8 cellular contexts compared by ENCODE assay signal in the genomic region with DNA sequence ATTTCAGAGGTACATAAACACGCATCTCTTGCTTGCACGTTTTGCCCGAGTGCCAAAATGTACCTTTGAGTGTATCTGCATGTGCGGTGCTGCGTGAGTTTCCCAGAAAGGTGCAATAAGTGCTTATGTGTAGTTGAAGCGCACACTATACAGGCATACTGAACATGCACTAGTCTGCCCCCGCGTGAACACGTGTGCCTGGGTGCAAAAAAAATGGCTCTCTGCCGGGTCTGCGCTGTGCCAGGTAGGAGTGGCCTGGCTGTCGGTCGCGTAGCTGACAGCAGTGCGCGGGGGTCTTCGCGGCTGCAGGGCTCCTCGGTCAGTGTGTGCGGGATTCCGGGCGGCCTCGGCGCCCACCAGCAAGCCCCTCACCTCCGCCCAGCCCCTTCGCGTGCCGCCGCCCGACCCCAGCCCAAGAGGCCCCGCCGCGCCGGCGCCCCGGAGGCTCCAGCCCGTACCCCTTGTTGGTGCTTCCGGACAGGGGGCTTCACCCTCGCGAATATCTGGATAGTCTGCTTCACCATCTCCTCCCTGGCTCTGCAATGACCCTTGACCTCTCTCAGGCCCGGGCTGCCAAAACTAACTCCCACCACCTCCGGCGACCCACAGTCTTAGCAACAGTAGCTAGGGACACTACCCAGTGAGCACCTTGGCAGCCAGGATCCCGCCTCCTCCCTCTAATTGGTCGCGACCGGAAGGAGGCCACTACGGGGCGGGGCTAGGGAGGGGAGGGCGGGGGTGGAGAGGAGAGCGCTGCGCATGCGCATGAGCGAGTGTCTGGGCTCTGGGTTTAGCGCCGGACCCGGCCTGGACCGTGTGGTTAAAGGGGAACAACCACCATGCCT. TPM values are rescaled to one million over a fixed set of nuclear protein-coding genes. Genes with fewer than 3 reads are reported as not detected.
DNase-seq lines count a peak whose midpoint lies in the region; ATAC-seq and TF ChIP-seq lines count a peak whose summit lies in the region.

A gene with protein sequence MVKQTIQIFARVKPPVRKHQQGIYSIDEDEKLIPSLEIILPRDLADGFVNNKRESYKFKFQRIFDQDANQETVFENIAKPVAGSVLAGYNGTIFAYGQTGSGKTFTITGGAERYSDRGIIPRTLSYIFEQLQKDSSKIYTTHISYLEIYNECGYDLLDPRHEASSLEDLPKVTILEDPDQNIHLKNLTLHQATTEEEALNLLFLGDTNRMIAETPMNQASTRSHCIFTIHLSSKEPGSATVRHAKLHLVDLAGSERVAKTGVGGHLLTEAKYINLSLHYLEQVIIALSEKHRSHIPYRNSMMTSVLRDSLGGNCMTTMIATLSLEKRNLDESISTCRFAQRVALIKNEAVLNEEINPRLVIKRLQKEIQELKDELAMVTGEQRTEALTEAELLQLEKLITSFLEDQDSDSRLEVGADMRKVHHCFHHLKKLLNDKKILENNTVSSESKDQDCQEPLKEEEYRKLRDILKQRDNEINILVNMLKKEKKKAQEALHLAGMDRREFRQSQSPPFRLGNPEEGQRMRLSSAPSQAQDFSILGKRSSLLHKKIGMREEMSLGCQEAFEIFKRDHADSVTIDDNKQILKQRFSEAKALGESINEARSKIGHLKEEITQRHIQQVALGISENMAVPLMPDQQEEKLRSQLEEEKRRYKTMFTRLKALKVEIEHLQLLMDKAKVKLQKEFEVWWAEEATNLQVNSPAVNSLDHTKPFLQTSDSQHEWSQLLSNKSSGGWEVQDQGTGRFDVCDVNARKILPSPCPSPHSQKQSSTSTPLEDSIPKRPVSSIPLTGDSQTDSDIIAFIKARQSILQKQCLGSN (minus strand): TSS at position 622 of the 845 bp plus-strand sequence. CDS start 98 bp downstream, at position 524.

- H3K4me1 ChIP-seq in body of pancreas, result peaks cover 5% of the 10 kb centered on the region

- H3K36me3 ChIP-seq in body of pancreas (replicated peaks in 1 of 2; ENCODE audit: insufficient read depth in 1 of 2, low read depth in 2 of 2), result no peaks in the 10 kb centered on the region

- TF ChIP-seq CTCF in body of pancreas (IDR thresholded peaks at IDR 0.05), result no peak
- no peak for TF ChIP-seq CTCF in retinal pigment epithelial cell (conservative IDR thresholded peaks at IDR 0.05; ENCODE audit: low read depth, low read length)

- H3K4me3 ChIP-seq in GM08714 (ENCODE audit: low read length) (peak within 1 kb of the TSS; percentile 86), body of pancreas (peak within 1 kb of the TSS; percentile 58 to 96), retinal pigment epithelial cell (ENCODE audit: low read length) (peak within 1 kb of the TSS; percentile 80)

- TF ChIP-seq POLR2A in body of pancreas (IDR thresholded peaks at IDR 0.05), result peak in 1 of 3 donors; percentile 26

- H3K27me3 ChIP-seq in body of pancreas, result no peaks in the 10 kb centered on the region

- ATAC-seq in HG02623 (IDR thresholded peaks at IDR 0.05; ENCODE audit: unreplicated experiment) (peak; percentile 98), body of pancreas (peak; percentile 100)

- 2 to 4% methylated on average over 19 to 58 of the region's 58 CpGs for WGBS in body of pancreas, 2 donors

- intact Hi-C loops in body of pancreas (cut with DNase I), result no loop called here

- peak within 1 kb of the TSS in 3 of 4 donors; percentile 13 to 76 (median 63) for H3K27ac ChIP-seq in body of pancreas

- peak; percentile 11 for DNase-seq in NCI-H128 (lab: John Stamatoyannopoulos, UW; ENCODE audit: unreplicated experiment)
- peak; percentile 47 for DNase-seq in T-helper 9 cell
- peak; percentile 95 to 97 (median 97) for DNase-seq in body of pancreas
- DNase-seq in iPS DF 19.7 (ENCODE audit: low read depth, low spot score), result peak; percentile 80
- DNase-seq in retinal pigment epithelial cell (ENCODE audit: low read depth), result peak; percentile 66
- no peak for DNase-seq in GF-D8 (lab: John Stamatoyannopoulos, UW)

- H3K9me3 ChIP-seq in body of pancreas, result no peaks in the 10 kb centered on the region

RNA-seq across cellular contexts. Expression of the gene that starts here (rescaled TPM):
- not detected for total RNA-seq in body of pancreas

Comparison
In these comparisons a context has a peak if more than half of its experiments do, and no peak if none do; other contexts are left out.
1. Peak in DNase-seq, ATAC-seq, H3K4me3 ChIP-seq and H3K27ac ChIP-seq in body of pancreas; RNA of the gene not detected or under 1 TPM.